8 cellular contexts compared by ENCODE assay signal in the genomic region with DNA sequence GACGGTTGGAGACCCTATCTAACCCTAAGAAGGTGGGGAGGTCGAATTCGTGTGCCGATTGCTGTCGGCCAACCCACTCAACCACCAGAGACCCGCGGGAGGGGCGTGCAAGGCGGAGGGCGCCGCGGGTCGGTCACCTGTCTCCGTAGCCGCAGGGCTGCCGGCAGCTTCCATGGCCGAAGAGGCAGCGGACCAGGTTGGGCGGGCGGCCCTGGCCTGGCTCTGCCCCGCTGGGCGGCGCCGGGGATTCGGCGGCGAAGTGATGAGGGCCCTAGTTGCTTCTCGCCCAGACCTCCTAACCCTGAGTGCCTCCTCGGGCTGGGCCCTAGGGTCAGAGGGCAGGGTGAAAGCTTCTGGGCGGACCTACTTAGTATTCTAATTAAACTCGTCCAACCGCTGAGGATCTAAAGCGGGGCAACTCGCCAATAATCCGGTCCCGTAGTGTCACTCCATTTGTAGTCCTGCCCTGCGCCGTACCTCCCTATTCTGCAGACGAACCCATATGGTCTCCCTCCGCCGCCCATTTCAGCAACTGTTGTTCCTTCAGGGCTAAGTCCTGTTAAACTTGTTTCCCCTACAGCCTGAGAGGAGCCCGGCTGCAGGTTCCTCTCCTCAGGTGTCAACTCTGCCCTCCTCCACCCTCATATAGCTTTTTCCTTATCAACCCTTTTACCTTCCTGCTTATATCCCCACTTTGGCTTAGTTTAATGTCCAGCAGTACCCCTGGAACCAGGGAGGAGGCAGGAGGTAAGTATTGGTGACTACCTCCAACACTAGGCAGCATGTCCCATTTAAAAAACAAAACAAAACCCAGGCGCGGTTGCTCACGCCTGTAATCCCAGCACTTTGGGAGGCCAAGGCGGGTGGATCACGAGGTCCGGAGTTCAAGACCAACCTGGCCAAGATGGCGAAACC. TPM values are rescaled to one million over a fixed set of nuclear protein-coding genes. Genes with fewer than 3 reads are reported as not detected.
A peak's percentile ranks its signal among the peaks of the same experiment; 100 is the strongest.
DNase-seq lines count a peak whose midpoint lies in the region; ATAC-seq and TF ChIP-seq lines count a peak whose summit lies in the region.

A gene (minus strand): TSS at position 307 of the 915 bp plus-strand sequence. CDS start 133 bp downstream, at position 174.

- H3K36me3 Mint-ChIP-seq in activated CD8-positive, alpha-beta T cell treated with anti-CD3 and anti-CD28 coated beads for 36 hours (ENCODE audit: low read depth): peaks cover 37% of the 10 kb centered on the region
- H3K36me3 Mint-ChIP-seq in endodermal cell (ENCODE audit: low read depth): peaks cover 16% of the 10 kb centered on the region

- peak; percentile 25 for ATAC-seq in GM19043 (IDR thresholded peaks at IDR 0.05; ENCODE audit: low read depth, unreplicated experiment)
- ATAC-seq in HG03342 (IDR thresholded peaks at IDR 0.05; ENCODE audit: unreplicated experiment): peak; percentile 21
- peak; percentile 13 for ATAC-seq in activated CD8-positive, alpha-beta T cell treated with anti-CD3 and anti-CD28 coated beads for 36 hours

- H3K9me3 Mint-ChIP-seq in activated CD8-positive, alpha-beta T cell treated with anti-CD3 and anti-CD28 coated beads for 36 hours: no peaks in the 10 kb centered on the region
- no peaks in the 10 kb centered on the region for H3K9me3 Mint-ChIP-seq in endodermal cell

- DNase-seq in C1 segment of cervical spinal cord (lab: John Stamatoyannopoulos, UW): peak in 13 of 14 donors; percentile 15 to 80 (median 69)
- peak; percentile 63 for DNase-seq in NCI-H82 treated with DMSO at 0.1 percent for 48 hours (lab: John Stamatoyannopoulos, UW; ENCODE audit: unreplicated experiment)
- DNase-seq in activated CD8-positive, alpha-beta T cell treated with anti-CD3 and anti-CD28 coated beads for 36 hours: peak; percentile 87
- peak; percentile 96 for DNase-seq in endodermal cell
- DNase-seq in lung microvascular endothelial cell (ENCODE audit: low read depth in 2 of 2): peak; percentile 71
- DNase-seq in stimulated activated CD8-positive, alpha-beta memory T cell treated with anti-CD3 and anti-CD28 coated beads, Interleukin-4, amount 100 ng/mL, for 24 hours (ENCODE audit: low read depth): peak; percentile 46

- WGBS in endodermal cell (ENCODE audit: insufficient coverage in 1 of 2, insufficient read length in 1 of 2), 2 experiments: 8% methylated on average over 25 to 49 of the region's 49 CpGs

- H3K27me3 Mint-ChIP-seq in activated CD8-positive, alpha-beta T cell treated with anti-CD3 and anti-CD28 coated beads for 36 hours: no peaks in the 10 kb centered on the region
- peaks cover 18% of the 10 kb centered on the region for H3K27me3 Mint-ChIP-seq in endodermal cell (ENCODE audit: insufficient read depth)

- H3K4me3 ChIP-seq in endodermal cell (ENCODE audit: low read length): peak within 1 kb of the TSS; percentile 91

- peaks cover 35% of the 10 kb centered on the region for H3K4me1 Mint-ChIP-seq in activated CD8-positive, alpha-beta T cell treated with anti-CD3 and anti-CD28 coated beads for 36 hours (ENCODE audit: low read depth)
- peaks cover 26% of the 10 kb centered on the region for H3K4me1 Mint-ChIP-seq in endodermal cell

- H3K9ac ChIP-seq in endodermal cell (ENCODE audit: extremely low read depth, low read length, poor library complexity, severe bottlenecking): peak within 1 kb of the TSS; percentile 81

- H3K9me3 ChIP-seq in endodermal cell (ENCODE audit: control insufficient read depth, low read length): no peaks in the 10 kb centered on the region

- POLR2A ChIA-PET in activated CD8-positive, alpha-beta T cell treated with anti-CD3 and anti-CD28 coated beads for 36 hours (lab: Charles Lee): interaction anchor here (0.6 to 7.9 kb wide), 19 partner anchors 8 to 198 kb away, joined by 3 to 60 read pairs (median 5); a partner anchor contains a TSS

- CTCF ChIA-PET in activated CD8-positive, alpha-beta T cell treated with anti-CD3 and anti-CD28 coated beads for 36 hours (lab: Charles Lee): interaction anchor here (0.7 to 4.9 kb wide), 9 partner anchors 12 to 189 kb away, joined by 3 to 36 read pairs (median 13); a partner anchor contains a TSS

- peaks cover 15% of the 10 kb centered on the region for H3K27me3 ChIP-seq in endodermal cell (ENCODE audit: control insufficient read depth, insufficient read depth, low read length, poor library complexity, severe bottlenecking)

- peaks cover 22% of the 10 kb centered on the region for H3K36me3 ChIP-seq in endodermal cell (ENCODE audit: control insufficient read depth, insufficient read depth, low read length)

- H3K4me1 ChIP-seq in endodermal cell (ENCODE audit: control insufficient read depth, insufficient read depth, low read length): peaks cover 9% of the 10 kb centered on the region

- H3K27ac ChIP-seq in endodermal cell (ENCODE audit: low read depth, low read length): peak within 1 kb of the TSS; percentile 75

- peak within 1 kb of the TSS; percentile 99 for H3K4me3 Mint-ChIP-seq in activated CD8-positive, alpha-beta T cell treated with anti-CD3 and anti-CD28 coated beads for 36 hours
- H3K4me3 Mint-ChIP-seq in endodermal cell: peak within 1 kb of the TSS; percentile 99

- TF ChIP-seq CTCF in activated CD8-positive, alpha-beta T cell treated with anti-CD3 and anti-CD28 coated beads for 36 hours (IDR thresholded peaks at IDR 0.05): no peak
- TF ChIP-seq CTCF in endodermal cell (conservative IDR thresholded peaks at IDR 0.05): no peak

- intact Hi-C loops in activated CD8-positive, alpha-beta T cell treated with anti-CD3 and anti-CD28 coated beads for 36 hours (cut with micrococcal nuclease): loop anchor here (2.0 to 5.0 kb wide), 3 partner anchors 45 to 191 kb away; a partner anchor contains a TSS

- peak within 1 kb of the TSS; percentile 99 for H3K27ac Mint-ChIP-seq in activated CD8-positive, alpha-beta T cell treated with anti-CD3 and anti-CD28 coated beads for 36 hours
- peak within 1 kb of the TSS; percentile 99 for H3K27ac Mint-ChIP-seq in endodermal cell

RNA-seq across cellular contexts. Expression of the gene that starts here (rescaled TPM):
- 10 to 100 TPM; 22.1 to 22.9 TPM for total RNA-seq in activated CD8-positive, alpha-beta T cell treated with anti-CD3 and anti-CD28 coated beads for 36 hours
- total RNA-seq in endodermal cell: 10 to 100 TPM; 76.1 to 79.4 TPM
- 46.9 TPM for polyA plus RNA-seq in endodermal cell (2013, experiment 1 of 2)
- 46.0 TPM for polyA plus RNA-seq in endodermal cell (2013, experiment 2 of 2)
- 25.1 and 26.8 TPM in 2 replicates for total RNA-seq in lung microvascular endothelial cell

Comparison
In these comparisons a context has a peak if more than half of its experiments do, and no peak if none do; other contexts are left out.
1. Peak in every context shown above with its lines: DNase-seq, ATAC-seq, H3K4me3 ChIP-seq and H3K27ac ChIP-seq.
2. DNase-seq: peak in every context shown above with its lines; median percentile 96 in endodermal cell; 87 in activated CD8-positive, alpha-beta T cell treated with anti-CD3 and anti-CD28 coated beads for 36 hours; 71 in lung microvascular endothelial cell; 69 in C1 segment of cervical spinal cord; 63 in NCI-H82 treated with DMSO at 0.1 percent for 48 hours; 46 in stimulated activated CD8-positive, alpha-beta memory T cell treated with anti-CD3 and anti-CD28 coated beads, Interleukin-4, amount 100 ng/mL, for 24 hours.